Comparison of ENCODE assay signal across 2 cellular contexts in the genomic region with DNA sequence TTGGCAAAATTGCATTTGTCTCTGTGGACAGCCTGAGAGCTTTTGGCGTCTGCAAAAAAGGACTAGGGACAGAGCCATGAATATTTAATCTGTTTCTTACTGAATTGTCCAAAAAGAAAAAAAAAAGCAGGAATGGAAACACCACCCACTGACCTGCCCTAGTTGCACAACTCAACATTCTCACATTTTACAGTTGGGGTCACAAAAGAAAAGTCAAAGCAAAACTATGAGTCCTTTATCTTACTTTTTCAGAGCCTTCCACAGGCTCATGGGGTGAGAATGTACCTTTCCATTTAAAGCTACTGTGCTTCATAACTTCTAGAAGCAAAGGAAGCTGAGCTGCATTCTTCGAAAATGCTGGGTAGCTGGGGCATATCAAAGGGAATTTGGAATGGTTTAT.
TF ChIP-seq lines count a peak whose summit lies in the region.

No MANE protein-coding gene starts in this region.

TF ChIP-seq in K562, 482 proteins besides CTCF, POLR2A, EP300 and RAD21 (continued from another document):
- TF ChIP-seq CEBPB (tag; IDR thresholded peaks at IDR 0.05), result peak; percentile 49; the same call in 1 of the 2 replicates

TF ChIP-seq in SK-N-SH, 30 proteins besides CTCF, POLR2A, EP300 and RAD21 (continued from another document):
- TF ChIP-seq ELF1 (IDR thresholded peaks at IDR 0.05) (no peak), POLR2AphosphoS5 (IDR thresholded peaks at IDR 0.05; ENCODE audit: low read depth, low read length) (no peak), RFX5 (IDR thresholded peaks at IDR 0.05; ENCODE audit: low read length) (no peak), CHD2 (IDR thresholded peaks at IDR 0.05; ENCODE audit: low read length, partially characterized antibody) (no peak), GATA2 (CRISPR knock-in tag; IDR thresholded peaks at IDR 0.05) (no peak), NFIC (IDR thresholded peaks at IDR 0.05; ENCODE audit: borderline replicate concordance) (no peak), RXRA (IDR thresholded peaks at IDR 0.05; ENCODE audit: borderline replicate concordance, low read depth) (no peak), TAF1 (IDR thresholded peaks at IDR 0.05; ENCODE audit: borderline replicate concordance, low read depth, low read length) (no peak), RCOR1 (IDR thresholded peaks at IDR 0.05; ENCODE audit: low read length) (no peak)
- TF ChIP-seq, protein P1, sequence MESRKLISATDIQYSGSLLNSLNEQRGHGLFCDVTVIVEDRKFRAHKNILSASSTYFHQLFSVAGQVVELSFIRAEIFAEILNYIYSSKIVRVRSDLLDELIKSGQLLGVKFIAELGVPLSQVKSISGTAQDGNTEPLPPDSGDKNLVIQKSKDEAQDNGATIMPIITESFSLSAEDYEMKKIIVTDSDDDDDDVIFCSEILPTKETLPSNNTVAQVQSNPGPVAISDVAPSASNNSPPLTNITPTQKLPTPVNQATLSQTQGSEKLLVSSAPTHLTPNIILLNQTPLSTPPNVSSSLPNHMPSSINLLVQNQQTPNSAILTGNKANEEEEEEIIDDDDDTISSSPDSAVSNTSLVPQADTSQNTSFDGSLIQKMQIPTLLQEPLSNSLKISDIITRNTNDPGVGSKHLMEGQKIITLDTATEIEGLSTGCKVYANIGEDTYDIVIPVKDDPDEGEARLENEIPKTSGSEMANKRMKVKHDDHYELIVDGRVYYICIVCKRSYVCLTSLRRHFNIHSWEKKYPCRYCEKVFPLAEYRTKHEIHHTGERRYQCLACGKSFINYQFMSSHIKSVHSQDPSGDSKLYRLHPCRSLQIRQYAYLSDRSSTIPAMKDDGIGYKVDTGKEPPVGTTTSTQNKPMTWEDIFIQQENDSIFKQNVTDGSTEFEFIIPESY (IDR thresholded peaks at IDR 0.05; ENCODE audit: borderline replicate concordance, low read depth), result no peak
- TF ChIP-seq, protein P2, sequence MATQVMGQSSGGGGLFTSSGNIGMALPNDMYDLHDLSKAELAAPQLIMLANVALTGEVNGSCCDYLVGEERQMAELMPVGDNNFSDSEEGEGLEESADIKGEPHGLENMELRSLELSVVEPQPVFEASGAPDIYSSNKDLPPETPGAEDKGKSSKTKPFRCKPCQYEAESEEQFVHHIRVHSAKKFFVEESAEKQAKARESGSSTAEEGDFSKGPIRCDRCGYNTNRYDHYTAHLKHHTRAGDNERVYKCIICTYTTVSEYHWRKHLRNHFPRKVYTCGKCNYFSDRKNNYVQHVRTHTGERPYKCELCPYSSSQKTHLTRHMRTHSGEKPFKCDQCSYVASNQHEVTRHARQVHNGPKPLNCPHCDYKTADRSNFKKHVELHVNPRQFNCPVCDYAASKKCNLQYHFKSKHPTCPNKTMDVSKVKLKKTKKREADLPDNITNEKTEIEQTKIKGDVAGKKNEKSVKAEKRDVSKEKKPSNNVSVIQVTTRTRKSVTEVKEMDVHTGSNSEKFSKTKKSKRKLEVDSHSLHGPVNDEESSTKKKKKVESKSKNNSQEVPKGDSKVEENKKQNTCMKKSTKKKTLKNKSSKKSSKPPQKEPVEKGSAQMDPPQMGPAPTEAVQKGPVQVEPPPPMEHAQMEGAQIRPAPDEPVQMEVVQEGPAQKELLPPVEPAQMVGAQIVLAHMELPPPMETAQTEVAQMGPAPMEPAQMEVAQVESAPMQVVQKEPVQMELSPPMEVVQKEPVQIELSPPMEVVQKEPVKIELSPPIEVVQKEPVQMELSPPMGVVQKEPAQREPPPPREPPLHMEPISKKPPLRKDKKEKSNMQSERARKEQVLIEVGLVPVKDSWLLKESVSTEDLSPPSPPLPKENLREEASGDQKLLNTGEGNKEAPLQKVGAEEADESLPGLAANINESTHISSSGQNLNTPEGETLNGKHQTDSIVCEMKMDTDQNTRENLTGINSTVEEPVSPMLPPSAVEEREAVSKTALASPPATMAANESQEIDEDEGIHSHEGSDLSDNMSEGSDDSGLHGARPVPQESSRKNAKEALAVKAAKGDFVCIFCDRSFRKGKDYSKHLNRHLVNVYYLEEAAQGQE (IDR thresholded peaks at IDR 0.05; ENCODE audit: low read depth, low read length), result no peak
